Comparison of ENCODE assay signal across 1 cellular context in the genomic region with DNA sequence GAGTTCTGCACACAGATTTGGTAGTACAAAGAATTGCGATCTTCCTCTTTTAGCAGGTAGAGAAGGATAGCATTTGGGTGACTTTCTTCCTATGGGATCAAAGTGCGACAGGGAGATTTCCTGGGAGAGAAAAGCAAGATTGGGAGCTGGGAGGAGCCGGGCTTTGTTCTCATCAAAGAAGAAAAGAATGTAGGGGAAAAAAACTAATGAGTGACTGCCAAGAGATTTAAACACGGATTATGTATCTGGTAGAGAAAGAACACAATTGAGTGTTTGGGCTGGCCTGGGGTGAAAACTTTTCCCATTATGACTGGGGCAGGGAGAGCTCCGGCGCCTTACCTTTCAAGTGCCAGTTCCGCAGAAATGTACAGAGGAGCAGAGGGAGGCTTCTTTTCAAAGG.
TF ChIP-seq lines count a peak whose summit lies in the region.

No MANE protein-coding gene starts in this region.

TF ChIP-seq in IMR-90, 13 proteins besides CTCF, POLR2A, EP300 and RAD21:
- TF ChIP-seq NFE2L2 (IDR thresholded peaks at IDR 0.05; ENCODE audit: low read depth, low read length), result no peak
- TF ChIP-seq, protein P1, sequence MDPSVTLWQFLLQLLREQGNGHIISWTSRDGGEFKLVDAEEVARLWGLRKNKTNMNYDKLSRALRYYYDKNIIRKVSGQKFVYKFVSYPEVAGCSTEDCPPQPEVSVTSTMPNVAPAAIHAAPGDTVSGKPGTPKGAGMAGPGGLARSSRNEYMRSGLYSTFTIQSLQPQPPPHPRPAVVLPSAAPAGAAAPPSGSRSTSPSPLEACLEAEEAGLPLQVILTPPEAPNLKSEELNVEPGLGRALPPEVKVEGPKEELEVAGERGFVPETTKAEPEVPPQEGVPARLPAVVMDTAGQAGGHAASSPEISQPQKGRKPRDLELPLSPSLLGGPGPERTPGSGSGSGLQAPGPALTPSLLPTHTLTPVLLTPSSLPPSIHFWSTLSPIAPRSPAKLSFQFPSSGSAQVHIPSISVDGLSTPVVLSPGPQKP (IDR thresholded peaks at IDR 0.05; ENCODE audit: borderline replicate concordance, low read depth, low read length), result no peak
- no peak for TF ChIP-seq SMC3 (IDR thresholded peaks at IDR 0.05; ENCODE audit: low read depth, low read length)
- no peak for TF ChIP-seq CHD1 (IDR thresholded peaks at IDR 0.05; ENCODE audit: low read depth, low read length)
- TF ChIP-seq MXI1 (IDR thresholded peaks at IDR 0.05; ENCODE audit: borderline replicate concordance, low read depth, low read length), result no peak
- no peak for TF ChIP-seq CEBPB (IDR thresholded peaks at IDR 0.05; ENCODE audit: low read depth, low read length)
- no peak for TF ChIP-seq MAZ (IDR thresholded peaks at IDR 0.05; ENCODE audit: borderline replicate concordance, low read depth, low read length)
- TF ChIP-seq RFX5 (IDR thresholded peaks at IDR 0.05; ENCODE audit: low read depth, low read length), result no peak
